ENCODE assay signal across 8 cellular contexts in the genomic region with DNA sequence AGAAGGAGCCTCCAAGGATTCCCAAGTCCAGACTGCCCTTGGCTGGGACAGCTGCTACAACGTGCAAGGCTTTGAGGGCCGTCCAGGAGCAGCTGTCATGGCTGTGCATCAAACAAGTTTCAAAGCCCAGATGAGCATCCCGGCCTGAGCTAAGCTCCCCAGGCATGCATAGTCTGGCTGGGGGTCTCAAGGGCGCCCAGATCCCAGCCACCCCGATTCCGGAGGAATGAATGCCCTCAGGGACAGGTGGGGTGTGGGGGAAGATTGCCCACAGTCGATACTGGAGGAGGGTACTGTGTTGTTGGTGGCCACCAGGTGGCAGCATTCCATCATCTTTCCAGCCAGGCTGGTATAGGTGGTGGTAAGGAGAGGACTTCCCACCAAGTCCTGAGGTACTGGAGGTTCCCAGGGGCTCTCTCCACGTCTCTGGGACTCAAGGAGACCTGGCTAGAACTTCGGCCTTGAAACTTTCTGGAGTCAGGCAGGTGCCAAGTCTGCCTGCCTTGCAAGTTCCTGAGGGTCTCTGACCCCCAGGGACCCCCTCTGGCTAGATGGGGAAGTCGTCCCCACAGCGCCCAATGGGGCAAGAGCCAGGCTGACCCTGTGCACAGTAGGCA. TPM values are rescaled to one million over a fixed set of nuclear protein-coding genes. Genes with fewer than 3 reads are reported as not detected.
DNase-seq lines count a peak whose midpoint lies in the region; ATAC-seq and TF ChIP-seq lines count a peak whose summit lies in the region.

No MANE protein-coding gene starts in this region.

- POLR2A ChIA-PET in AG04449 (lab: Yijun Ruan, JAX): interaction anchor here (1.1 kb wide), 2 partner anchors 44 to 68 kb away, joined by 3 to 5 read pairs; no protein-coding TSS in a partner anchor

- in situ Hi-C loops in SK-MEL-5 (cut with HindIII; ENCODE audit: low pct_unique_long_range_greater_than_20kb, low sequenced_read_pairs): no loop called here

- no peak overlapping the region for H3K4me3 ChIP-seq in AG04449 (ENCODE audit: low read depth, low read length)
- H3K4me3 ChIP-seq in Jurkat, Clone E6-1 (ENCODE audit: low read length): no peak overlapping the region
- no peak overlapping the region for H3K4me3 ChIP-seq in cardiac muscle cell

- H3K27ac ChIP-seq in cardiac muscle cell: peak overlapping the region; percentile 11

- peaks cover 26% of the 10 kb centered on the region for H3K36me3 ChIP-seq in cardiac muscle cell

- H3K27me3 ChIP-seq in cardiac muscle cell: no peaks in the 10 kb centered on the region

- CTCF ChIA-PET in AG04449 (lab: Yijun Ruan, JAX): interaction anchor here (0.7 to 31.5 kb wide), 31 partner anchors 9 to 177 kb away, joined by 3 to 817 read pairs (median 6); a partner anchor contains a TSS

- H3K9me3 ChIP-seq in cardiac muscle cell (ENCODE audit: low read depth): no peaks in the 10 kb centered on the region

- peak; percentile 79 for TF ChIP-seq CTCF in AG04449 (IDR thresholded peaks at IDR 0.05; ENCODE audit: insufficient read depth, low read length, missing control alignments)
- peak; percentile 77 for TF ChIP-seq CTCF in cardiac muscle cell (IDR thresholded peaks at IDR 0.05; ENCODE audit: low read depth, low read length)

- H3K4me1 ChIP-seq in cardiac muscle cell (ENCODE audit: low read depth): peaks cover 25% of the 10 kb centered on the region

- DNase-seq in AG04449 (ENCODE audit: low read depth, low spot score): peak; percentile 21
- DNase-seq in Jurkat, Clone E6-1 (ENCODE audit: low read depth, low spot score): peak; percentile 65
- DNase-seq in SK-MEL-5 (ENCODE audit: low read depth, low spot score): peak; percentile 82
- peak; percentile 70 for DNase-seq in activated naive CD4-positive, alpha-beta T cell treated with anti-CD3 and anti-CD28 coated beads, Interleukin-2, amount 50 U/mL, for 16 hours
- peak; percentile 83 to 86 for DNase-seq in cardiac muscle cell (ENCODE audit: low read depth in 1 of 2, low spot score in 1 of 2)
- DNase-seq in pulmonary artery endothelial cell (ENCODE audit: low read depth, low spot score): peak; percentile 59

- ATAC-seq in HG02623 (IDR thresholded peaks at IDR 0.05; ENCODE audit: unreplicated experiment): no peak

- TF ChIP-seq POLR2A in GM15510 (IDR thresholded peaks at IDR 0.05; ENCODE audit: borderline replicate concordance, extremely low read depth, insufficient read length): peak; percentile 19

RNA-seq across cellular contexts. Expression of a gene that starts 32.8 kb away (rescaled TPM):
- 114 TPM for polyA plus RNA-seq in Jurkat, Clone E6-1 (2012; ENCODE audit: insufficient read depth, insufficient read length)
- 95.6 and 106 TPM in 2 replicates for total RNA-seq in SK-MEL-5 (2014; rRNA removed; shearing (Covaris generic))
- polyA plus RNA-seq in SK-MEL-5 (2015; cell fraction: cytosol; rRNA removed): 52.0 and 69.1 TPM in 2 replicates
- polyA plus RNA-seq in SK-MEL-5 (2015; cell fraction: nucleus; rRNA removed): 538 and 581 TPM in 2 replicates
- total RNA-seq in cardiac muscle cell: 189 and 439 TPM in 2 replicates
- 130 and 172 TPM in 2 replicates for polyA plus RNA-seq in cardiac muscle cell
- total RNA-seq in pulmonary artery endothelial cell: 116 and 184 TPM in 2 replicates

RNA-seq across cellular contexts. Expression of a gene that starts 33.6 kb away (rescaled TPM):
- 3.8 TPM for polyA plus RNA-seq in Jurkat, Clone E6-1 (2012; ENCODE audit: insufficient read depth, insufficient read length)
- 1.5 and 2.5 TPM in 2 replicates for total RNA-seq in SK-MEL-5 (2014; rRNA removed; shearing (Covaris generic))
- polyA plus RNA-seq in SK-MEL-5 (2015; cell fraction: cytosol; rRNA removed): 6.1 and 8.6 TPM in 2 replicates
- 1.8 and 3.1 TPM in 2 replicates for polyA plus RNA-seq in SK-MEL-5 (2015; cell fraction: nucleus; rRNA removed)
- total RNA-seq in cardiac muscle cell (21.0 and 27.6 TPM in 2 replicates), pulmonary artery endothelial cell (73.6 and 80.9 TPM in 2 replicates)
- 20.0 and 21.8 TPM in 2 replicates for polyA plus RNA-seq in cardiac muscle cell

Comparison
In these comparisons a context has a peak if more than half of its experiments do, and no peak if none do; other contexts are left out.
1. DNase-seq: peak in every context shown above with its lines; median percentile 84 in cardiac muscle cell; 82 in SK-MEL-5; 70 in activated naive CD4-positive, alpha-beta T cell treated with anti-CD3 and anti-CD28 coated beads, Interleukin-2, amount 50 U/mL, for 16 hours; 65 in Jurkat, Clone E6-1; 59 in pulmonary artery endothelial cell; 21 in AG04449.